ENCODE assay signal across 8 cellular contexts in genomic region chr22:27919943-27920755, GRCh38. TPM values are rescaled to one million over a fixed set of nuclear protein-coding genes. Genes with fewer than 3 reads are reported as not detected.
DNase-seq lines count a peak whose midpoint lies in the region; TF ChIP-seq lines count a peak whose summit lies in the region.

No MANE protein-coding gene starts in this region.

- peaks cover 40% of the 10 kb centered on the region for H3K36me3 Mint-ChIP-seq in T-helper 1 cell treated with Interleukin-12 subunit alpha and Interleukin-12 subunit beta and Interleukin-4 antibody, amounts not matched to agents 30 μg/mL and 1 μg/mL, for 36 hours (ENCODE audit: low read depth)

- no peaks in the 10 kb centered on the region for H3K36me3 ChIP-seq in hepatocyte (replicated peaks; ENCODE audit: insufficient read depth, low read depth)

- peaks cover 48% of the 10 kb centered on the region for H3K4me1 Mint-ChIP-seq in T-helper 1 cell treated with Interleukin-12 subunit alpha and Interleukin-12 subunit beta and Interleukin-4 antibody, amounts not matched to agents 30 μg/mL and 1 μg/mL, for 36 hours (ENCODE audit: low read depth)

- TF ChIP-seq CTCF in hepatocyte (IDR thresholded peaks at IDR 0.05; ENCODE audit: poor library complexity) (no peak), retinal pigment epithelial cell (conservative IDR thresholded peaks at IDR 0.05; ENCODE audit: low read depth, low read length) (no peak)

- no peaks in the 10 kb centered on the region for H3K9me3 ChIP-seq in hepatocyte (ENCODE audit: low read depth)

- no peaks in the 10 kb centered on the region for H3K9me3 Mint-ChIP-seq in T-helper 1 cell treated with Interleukin-12 subunit alpha and Interleukin-12 subunit beta and Interleukin-4 antibody, amounts not matched to agents 30 μg/mL and 1 μg/mL, for 36 hours

- H3K4me3 ChIP-seq in hepatocyte (peak overlapping the region; percentile 64), retinal pigment epithelial cell (ENCODE audit: low read length) (peak overlapping the region; percentile 73)

- H3K4me3 Mint-ChIP-seq in T-helper 1 cell treated with Interleukin-12 subunit alpha and Interleukin-12 subunit beta and Interleukin-4 antibody, amounts not matched to agents 30 μg/mL and 1 μg/mL, for 36 hours = peak overlapping the region; percentile 98

- H3K4me2 ChIP-seq in hepatocyte = peak overlapping the region; percentile 88

- H3K4me1 ChIP-seq in hepatocyte (ENCODE audit: insufficient read depth) = peaks cover 30% of the 10 kb centered on the region

- H2AFZ ChIP-seq in hepatocyte = peak overlapping the region; percentile 72

- H3K79me2 ChIP-seq in hepatocyte = peaks cover 75% of the 10 kb centered on the region

- peak overlapping the region; percentile 98 for H3K27ac Mint-ChIP-seq in T-helper 1 cell treated with Interleukin-12 subunit alpha and Interleukin-12 subunit beta and Interleukin-4 antibody, amounts not matched to agents 30 μg/mL and 1 μg/mL, for 36 hours

- no peaks in the 10 kb centered on the region for H3K9me2 ChIP-seq in hepatocyte (replicated peaks; ENCODE audit: insufficient read depth)

- WGBS in hepatocyte (ENCODE audit: low lambda C conversion rate, missing lambda C conversion rate) = 28% methylated on average over 12 of the region's 12 CpGs

- H4K20me1 ChIP-seq in hepatocyte (ENCODE audit: insufficient read depth, poor library complexity, severe bottlenecking) = peaks cover 34% of the 10 kb centered on the region

- DNase-seq in T-helper 1 cell (no peak), HCEC 1CT (peak; percentile 71), NAMALWA (ENCODE audit: low spot score) (peak; percentile 57), amniotic stem cell (lab: John Stamatoyannopoulos, UW) (peak; percentile 55), hepatocyte (ENCODE audit: low spot score) (peak; percentile 57), retinal pigment epithelial cell (ENCODE audit: low read depth) (peak; percentile 18), occipital lobe (lab: John Stamatoyannopoulos, UW) (no peak)

- H3K27me3 ChIP-seq in hepatocyte = no peaks in the 10 kb centered on the region

- peak overlapping the region; percentile 97 for H3K27ac ChIP-seq in hepatocyte

- no peaks in the 10 kb centered on the region for H3K27me3 Mint-ChIP-seq in T-helper 1 cell treated with Interleukin-12 subunit alpha and Interleukin-12 subunit beta and Interleukin-4 antibody, amounts not matched to agents 30 μg/mL and 1 μg/mL, for 36 hours (ENCODE audit: low read depth)

RNA-seq across cellular contexts. Expression of gene PITPNB, which starts 1.1 kb away (rescaled TPM):
- total RNA-seq in hepatocyte (28.2 and 38.7 TPM in 2 replicates), occipital lobe (32.3 TPM)
- polyA plus RNA-seq in hepatocyte = 49.3 and 65.3 TPM in 2 replicates

Comparison
In these comparisons a context has a peak if more than half of its experiments do, and no peak if none do; other contexts are left out.
1. DNase-seq: peak in HCEC 1CT (single experiment), NAMALWA (single experiment), amniotic stem cell (single experiment), hepatocyte (single experiment) and retinal pigment epithelial cell (single experiment); none in T-helper 1 cell (0 of 5) and occipital lobe (single experiment).